Comparison of ENCODE assay signal across 8 cellular contexts in the genomic region with DNA sequence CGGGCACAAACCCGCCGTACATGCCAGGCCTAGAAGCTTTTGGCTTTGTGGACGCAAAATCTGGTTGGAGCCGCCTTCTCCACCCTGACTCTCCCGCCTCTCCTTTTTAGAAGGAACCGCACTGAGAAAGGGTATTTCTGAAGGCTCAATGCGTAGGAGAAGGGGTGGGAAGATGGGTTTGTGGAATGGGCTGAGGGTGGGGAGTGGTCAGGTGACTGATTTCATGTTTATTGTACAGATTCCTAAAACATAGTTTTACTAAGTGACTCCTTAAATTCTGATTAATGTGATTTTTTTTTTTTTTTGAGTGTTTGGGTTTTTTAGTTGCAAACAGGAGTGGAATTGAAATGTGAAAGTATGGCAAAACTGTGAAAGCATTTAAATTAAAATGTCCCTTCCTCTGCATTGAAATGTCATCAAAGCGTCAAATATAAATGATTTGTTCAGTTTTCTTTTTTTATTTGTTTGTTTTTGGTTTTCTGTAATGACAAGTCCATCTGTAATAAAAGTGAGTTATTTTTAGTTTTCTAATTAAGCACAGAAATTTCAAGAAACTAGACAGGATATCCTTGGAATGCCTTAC. TPM values are rescaled to one million over a fixed set of nuclear protein-coding genes. Genes with fewer than 3 reads are reported as not detected.
A peak's percentile ranks its signal among the peaks of the same experiment; 100 is the strongest.
DNase-seq lines count a peak whose midpoint lies in the region; ATAC-seq and TF ChIP-seq lines count a peak whose summit lies in the region.

No MANE protein-coding gene starts in this region.

- H3K27ac Mint-ChIP-seq in stimulated activated naive CD8-positive, alpha-beta T cell treated with anti-CD3 and anti-CD28 coated beads, Interleukin-15, Interleukin-2, amounts not matched to agents 100 ng/mL and 50 ng/mL, for 24 hours, result peak overlapping the region; percentile 99
- H3K27ac Mint-ChIP-seq in MCF 10A (ENCODE audit: low read depth, unreplicated experiment) (peak overlapping the region; percentile 93), mesothelial cell of epicardium (peak overlapping the region; percentile 99)

- no peaks in the 10 kb centered on the region for H3K27me3 Mint-ChIP-seq in stimulated activated naive CD8-positive, alpha-beta T cell treated with anti-CD3 and anti-CD28 coated beads, Interleukin-15, Interleukin-2, amounts not matched to agents 100 ng/mL and 50 ng/mL, for 24 hours
- H3K27me3 Mint-ChIP-seq in MCF 10A (ENCODE audit: insufficient read depth, unreplicated experiment), result no peaks in the 10 kb centered on the region
- no peaks in the 10 kb centered on the region for H3K27me3 Mint-ChIP-seq in mesothelial cell of epicardium (ENCODE audit: low read depth)

- H3K36me3 Mint-ChIP-seq in stimulated activated naive CD8-positive, alpha-beta T cell treated with anti-CD3 and anti-CD28 coated beads, Interleukin-15, Interleukin-2, amounts not matched to agents 100 ng/mL and 50 ng/mL, for 24 hours (ENCODE audit: low read depth), result peaks cover 8% of the 10 kb centered on the region
- H3K36me3 Mint-ChIP-seq in MCF 10A (ENCODE audit: insufficient read depth, unreplicated experiment) (peaks cover 33% of the 10 kb centered on the region), mesothelial cell of epicardium (no peaks in the 10 kb centered on the region)

- H3K4me1 Mint-ChIP-seq in stimulated activated naive CD8-positive, alpha-beta T cell treated with anti-CD3 and anti-CD28 coated beads, Interleukin-15, Interleukin-2, amounts not matched to agents 100 ng/mL and 50 ng/mL, for 24 hours (ENCODE audit: low read depth), result peaks cover 70% of the 10 kb centered on the region
- H3K4me1 Mint-ChIP-seq in MCF 10A (ENCODE audit: insufficient read depth, unreplicated experiment), result peaks cover 14% of the 10 kb centered on the region
- H3K4me1 Mint-ChIP-seq in mesothelial cell of epicardium, result peaks cover 38% of the 10 kb centered on the region

- BruUV-seq in MCF 10A (replicated peaks; lab: Mats Ljungman, UMichigan), result TSS peak; percentile 74

- CTCF ChIA-PET in MCF 10A (lab: Yijun Ruan, JAX), result interaction anchor here (0.8 to 4.7 kb wide), 5 partner anchors 11 to 95 kb away, joined by 3 to 30 read pairs (median 3); no protein-coding TSS in a partner anchor

- peak overlapping the region; percentile 97 for H3K4me3 Mint-ChIP-seq in stimulated activated naive CD8-positive, alpha-beta T cell treated with anti-CD3 and anti-CD28 coated beads, Interleukin-15, Interleukin-2, amounts not matched to agents 100 ng/mL and 50 ng/mL, for 24 hours
- H3K4me3 Mint-ChIP-seq in MCF 10A (ENCODE audit: unreplicated experiment), result peak overlapping the region; percentile 73
- H3K4me3 Mint-ChIP-seq in mesothelial cell of epicardium, result peak overlapping the region; percentile 77

- DNase-seq in stimulated activated naive CD8-positive, alpha-beta T cell treated with anti-CD3 and anti-CD28 coated beads, Interleukin-15, Interleukin-2, amounts not matched to agents 100 U/mL and 50 U/mL, for 24 hours, result no peak
- no peak for DNase-seq in MCF 10A (ENCODE audit: unreplicated experiment)
- DNase-seq in mesothelial cell of epicardium (ENCODE audit: low spot score in 2 of 2, unreplicated experiment in 2 of 2), result no peak
- DNase-seq in hepatic stellate cell (ENCODE audit: low spot score), result no peak
- DNase-seq in SKM-1 treated with dmso at 0.1 percent for 144 hours (lab: John Stamatoyannopoulos, UW; ENCODE audit: unreplicated experiment), result no peak
- no peak for DNase-seq in SK-N-DZ (ENCODE audit: low spot score)
- DNase-seq in COLO829 (ENCODE audit: low spot score), result no peak

- POLR2A ChIA-PET in MCF 10A (lab: Yijun Ruan, JAX), result interaction anchor here (1.0 to 10.4 kb wide), 25 partner anchors 10 to 287 kb away, joined by 3 to 473 read pairs (median 15); a partner anchor contains a TSS

- no peak for ATAC-seq in stimulated activated naive CD8-positive, alpha-beta T cell treated with anti-CD3 and anti-CD28 coated beads, Interleukin-15, Interleukin-2, amounts not matched to agents 100 U/mL and 50 U/mL, for 24 hours

- no peak for TF ChIP-seq CTCF in MCF 10A (IDR thresholded peaks at IDR 0.05; ENCODE audit: unreplicated experiment)
- TF ChIP-seq CTCF in mesothelial cell of epicardium (IDR thresholded peaks at IDR 0.05; ENCODE audit: unreplicated experiment), result no peak

- H3K9me3 Mint-ChIP-seq in stimulated activated naive CD8-positive, alpha-beta T cell treated with anti-CD3 and anti-CD28 coated beads, Interleukin-15, Interleukin-2, amounts not matched to agents 100 ng/mL and 50 ng/mL, for 24 hours, result no peaks in the 10 kb centered on the region
- H3K9me3 Mint-ChIP-seq in MCF 10A (ENCODE audit: unreplicated experiment) (no peaks in the 10 kb centered on the region), mesothelial cell of epicardium (no peaks in the 10 kb centered on the region)

- intact Hi-C loops in MCF 10A (cut with micrococcal nuclease), result loop anchor here (1.0 to 5.0 kb wide), 2 partner anchors 36 to 284 kb away; a partner anchor contains a TSS

RNA-seq across cellular contexts. Expression of a gene that starts 1.8 kb away (rescaled TPM):
- total RNA-seq in MCF 10A (2022) (53.1 and 66.0 TPM in 2 replicates), mesothelial cell of epicardium (29.4 to 34.7 TPM (median 32.0 TPM) in 3 replicates)
- 4.1 and 5.7 TPM in 2 replicates for polyA plus RNA-seq in SK-N-DZ (2014; cell fraction: cytosol; rRNA removed)
- 4.8 and 5.1 TPM in 2 replicates for polyA plus RNA-seq in SK-N-DZ (2014; cell fraction: nucleus; rRNA removed)

RNA-seq across cellular contexts. Expression of a gene that starts 32.6 kb away (rescaled TPM):
- total RNA-seq in MCF 10A (2022), result not detected in 2 replicates
- 0.42 to 0.68 TPM (median 0.60 TPM) in 3 replicates for total RNA-seq in mesothelial cell of epicardium
- polyA plus RNA-seq in SK-N-DZ (2014; cell fraction: cytosol; rRNA removed), result 12.1 and 13.4 TPM in 2 replicates
- 10.9 and 20.0 TPM in 2 replicates for polyA plus RNA-seq in SK-N-DZ (2014; cell fraction: nucleus; rRNA removed)
